ENCODE assay signal across 8 cellular contexts in genomic region chr7:134954197-134955082, GRCh38. TPM values are rescaled to one million over a fixed set of nuclear protein-coding genes. Genes with fewer than 3 reads are reported as not detected.
DNase-seq lines count a peak whose midpoint lies in the region; TF ChIP-seq lines count a peak whose summit lies in the region.

No MANE protein-coding gene starts in this region.

- peaks cover 36% of the 10 kb centered on the region; the same call in 1 of the 2 replicates for H3K9me3 Mint-ChIP-seq in HFFc6
- no peaks in the 10 kb centered on the region for H3K9me3 Mint-ChIP-seq in activated naive CD8-positive, alpha-beta T cell treated with anti-CD3 and anti-CD28 coated beads for 36 hours

- DNase-seq in COR-L47 (lab: John Stamatoyannopoulos, UW) (peak; percentile 1), HFFc6 (no peak), RPMI8226 (peak; percentile 46), fibroblast of the conjunctiva (ENCODE audit: low read depth) (peak; percentile 48), retinal pigment epithelial cell (ENCODE audit: low read depth) (no peak)
- DNase-seq in activated naive CD8-positive, alpha-beta T cell treated with anti-CD3 and anti-CD28 coated beads for 36 hours = no peak
- no peak for DNase-seq in activated naive CD4-positive, alpha-beta T cell treated with anti-CD3 and anti-CD28 coated beads, Interleukin-2, amount 50 U/mL, for 16 hours
- no peak for DNase-seq in activated naive CD4-positive, alpha-beta T cell (lab: John Stamatoyannopoulos, UW)

- peaks cover 14% of the 10 kb centered on the region for H3K4me1 Mint-ChIP-seq in HFFc6 (ENCODE audit: low read depth)
- peaks cover 3% of the 10 kb centered on the region for H3K4me1 Mint-ChIP-seq in activated naive CD8-positive, alpha-beta T cell treated with anti-CD3 and anti-CD28 coated beads for 36 hours

- peak overlapping the region; percentile 40; the same call in 1 of the 2 replicates for H3K4me3 Mint-ChIP-seq in HFFc6
- H3K4me3 Mint-ChIP-seq in activated naive CD8-positive, alpha-beta T cell treated with anti-CD3 and anti-CD28 coated beads for 36 hours = no peak overlapping the region

- H3K27me3 Mint-ChIP-seq in HFFc6 (ENCODE audit: insufficient read depth) = peaks cover 78% of the 10 kb centered on the region
- no peaks in the 10 kb centered on the region for H3K27me3 Mint-ChIP-seq in activated naive CD8-positive, alpha-beta T cell treated with anti-CD3 and anti-CD28 coated beads for 36 hours

- H3K4me3 ChIP-seq in retinal pigment epithelial cell (ENCODE audit: low read length) = no peak overlapping the region

- peaks cover 56% of the 10 kb centered on the region for H3K36me3 Mint-ChIP-seq in HFFc6 (ENCODE audit: low read depth)
- no peaks in the 10 kb centered on the region for H3K36me3 Mint-ChIP-seq in activated naive CD8-positive, alpha-beta T cell treated with anti-CD3 and anti-CD28 coated beads for 36 hours

- TF ChIP-seq CTCF in HFFc6 (IDR thresholded peaks at IDR 0.05) = peak; percentile 72
- TF ChIP-seq CTCF in retinal pigment epithelial cell (conservative IDR thresholded peaks at IDR 0.05; ENCODE audit: low read depth, low read length) = peak; percentile 42

- peak overlapping the region; percentile 44 for H3K27ac Mint-ChIP-seq in HFFc6
- H3K27ac Mint-ChIP-seq in activated naive CD8-positive, alpha-beta T cell treated with anti-CD3 and anti-CD28 coated beads for 36 hours = no peak overlapping the region

RNA-seq across cellular contexts. Expression of gene AGBL3, which starts 31.9 kb away (rescaled TPM):
- total RNA-seq in HFFc6 (2021; fragmentation: NEBNext Ultra II Directional; extraction: Animal tissue kit (Norgen Biotek cat#: 25700)) = under 1 TPM; 0.38 to 0.76 (median 0.68) TPM
- total RNA-seq in activated naive CD8-positive, alpha-beta T cell treated with anti-CD3 and anti-CD28 coated beads for 36 hours = 1 to 10 TPM; 2.2 to 3.6 TPM

Comparison
In these comparisons a context has a peak if more than half of its experiments do, and no peak if none do; other contexts are left out.
1. DNase-seq: peak in COR-L47 (single experiment), RPMI8226 (single experiment) and fibroblast of the conjunctiva (single experiment); none in HFFc6 (single experiment), retinal pigment epithelial cell (single experiment), activated naive CD8-positive, alpha-beta T cell treated with anti-CD3 and anti-CD28 coated beads for 36 hours (single experiment), activated naive CD4-positive, alpha-beta T cell treated with anti-CD3 and anti-CD28 coated beads, Interleukin-2, amount 50 U/mL, for 16 hours (single experiment) and activated naive CD4-positive, alpha-beta T cell (0 of 4).